In genomic region chr11:66600219-66600923, GRCh38 we compare ENCODE assay signal across 15 cellular contexts. TPM values are rescaled to one million over a fixed set of nuclear protein-coding genes. Genes with fewer than 3 reads are reported as not detected.
DNase-seq lines count a peak whose midpoint lies in the region; ATAC-seq, FAIRE-seq and TF ChIP-seq lines count a peak whose summit lies in the region.
"Had no signal": no experiment of that assay in that cellular context is flagged by ENCODE, and none has a peak within 500 bp of the region (broad histone marks: within the 10 kb centered on the region; RNA-seq: fewer than 3 reads in every experiment).

No MANE protein-coding gene starts in this region.

- no peak for TF ChIP-seq POLR2A in GM12878 (IDR thresholded peaks at IDR 0.05; ENCODE audit: low read depth, low read length)

- TF ChIP-seq CTCF in GM12878 (IDR thresholded peaks at IDR 0.05 in 2 of 3, conservative IDR thresholded peaks at IDR 0.05 in 1 of 3; ENCODE audit: control insufficient read depth in 2 of 3, extremely low read depth in 1 of 3, insufficient read depth in 1 of 3, low read depth in 3 of 3, low read length in 3 of 3) (no peak), neutrophil (IDR thresholded peaks at IDR 0.05) (no peak)

- CTCF ChIA-PET in GM12878 (lab: Yijun Ruan, JAX) = interaction anchor here (2.1 kb wide), 1 partner anchor 8 kb away, joined by 4 read pairs; no protein-coding TSS in a partner anchor
- CTCF ChIA-PET in activated CD4-positive, alpha-beta T cell treated with anti-CD3 and anti-CD28 coated beads for 36 hours (lab: Charles Lee) = interaction anchor here (0.6 to 1.0 kb wide), 2 partner anchors 22 to 234 kb away, joined by 3 to 5 read pairs; no protein-coding TSS in a partner anchor

- WGBS in GM12878 (ENCODE audit: insufficient coverage, insufficient replicate concordance, low lambda C conversion rate, missing lambda C conversion rate) = 21% methylated on average over 2 of the region's 2 CpGs

- peak overlapping the region in 1 of 3 donors; percentile 62 for H3K27ac Mint-ChIP-seq in IgD-negative memory B cell
- no peak overlapping the region for H3K27ac Mint-ChIP-seq in activated CD4-positive, alpha-beta T cell treated with anti-CD3 and anti-CD28 coated beads for 36 hours
- H3K27ac Mint-ChIP-seq: activated naive CD4-positive, alpha-beta T cell treated with anti-CD3 and anti-CD28 coated beads, Interleukin-2, amount 50 U/mL, for 24 hours had no signal

- DNase-seq in GM12878 (ENCODE audit: low read depth, low spot score) (no peak), D341Med (ENCODE audit: low spot score) (no peak)
- no peak for DNase-seq in activated CD4-positive, alpha-beta T cell treated with anti-CD3 and anti-CD28 coated beads for 36 hours
- DNase-seq: BE2C; dorsolateral prefrontal cortex; gastrocnemius medialis; stimulated activated CD4-positive, alpha-beta T cell treated with anti-CD3 and anti-CD28 coated beads, Interleukin-4, amount 100 ng/mL, for 24 hours; stomach; WERI-Rb-1 had no signal

- H3K9me3 ChIP-seq in GM12878 (replicated peaks; ENCODE audit: control insufficient read depth, insufficient read depth, low read length) = no peaks in the 10 kb centered on the region
- no peaks in the 10 kb centered on the region for H3K9me3 ChIP-seq in neutrophil
- H3K9me3 ChIP-seq: BE2C, gastrocnemius medialis, stomach had no signal

- ATAC-seq in GM12878 (no peak), HG03159 (IDR thresholded peaks at IDR 0.05; ENCODE audit: unreplicated experiment) (no peak)
- ATAC-seq in activated CD4-positive, alpha-beta T cell treated with anti-CD3 and anti-CD28 coated beads for 36 hours = no peak
- ATAC-seq: gastrocnemius medialis had no signal

- SMC1A ChIA-PET in GM12878 (lab: Charles Lee; ENCODE audit: uncharacterized antibody, unreplicated experiment) = interaction anchor here (0.9 to 1.0 kb wide), 2 partner anchors 11 to 21 kb away, joined by 3 read pairs; no protein-coding TSS in a partner anchor

- H3K4me1 ChIP-seq in GM12878 (ENCODE audit: control insufficient read depth, insufficient read depth, low read length) (peaks cover 7% of the 10 kb centered on the region; the same call in 1 of the 2 replicates), neutrophil (ENCODE audit: control insufficient read depth in 1 of 2, insufficient read depth in 1 of 2, low read depth in 1 of 2, low read length in 1 of 2) (peaks cover 0 to 6% of the 10 kb centered on the region in 2 experiments)

- H3K9me3 Mint-ChIP-seq in IgD-negative memory B cell = no peaks in the 10 kb centered on the region
- no peaks in the 10 kb centered on the region for H3K9me3 Mint-ChIP-seq in activated CD4-positive, alpha-beta T cell treated with anti-CD3 and anti-CD28 coated beads for 36 hours (ENCODE audit: low read depth)
- H3K9me3 Mint-ChIP-seq: activated naive CD4-positive, alpha-beta T cell treated with anti-CD3 and anti-CD28 coated beads, Interleukin-2, amount 50 U/mL, for 24 hours had no signal

- intact Hi-C loops in GM12878 (cut with micrococcal nuclease; ENCODE audit: unreplicated experiment) = no loop called here
- intact Hi-C loops in activated CD4-positive, alpha-beta T cell treated with anti-CD3 and anti-CD28 coated beads for 36 hours (cut with DNase I, micrococcal nuclease) = no loop called here

- no peak for FAIRE-seq in GM12878 (lab: Jason Lieb, UNC)
- FAIRE-seq: islet of Langerhans had no signal

- H3K27me3 Mint-ChIP-seq in IgD-negative memory B cell = no peaks in the 10 kb centered on the region
- no peaks in the 10 kb centered on the region for H3K27me3 Mint-ChIP-seq in activated CD4-positive, alpha-beta T cell treated with anti-CD3 and anti-CD28 coated beads for 36 hours
- H3K27me3 Mint-ChIP-seq: activated naive CD4-positive, alpha-beta T cell treated with anti-CD3 and anti-CD28 coated beads, Interleukin-2, amount 50 U/mL, for 24 hours had no signal

- no TSS peak for BruUV-seq in GM12878 (replicated peaks; lab: Mats Ljungman, UMichigan)

- no peak overlapping the region for H3K9ac ChIP-seq in GM12878 (ENCODE audit: control insufficient read depth, insufficient read depth, low read length)

- no peak for TF ChIP-seq RAD21 in GM12878 (IDR thresholded peaks at IDR 0.05; ENCODE audit: insufficient read depth, low read depth, low read length)

- in situ Hi-C loops in GM12878 (cut with MboI) = no loop called here

- H3K4me3 ChIP-seq in GM12878 = no peak overlapping the region
- H3K4me3 ChIP-seq in neutrophil (ENCODE audit: low read depth in 1 of 2, low read length in 1 of 2) = no peak overlapping the region
- H3K4me3 ChIP-seq: dorsolateral prefrontal cortex, gastrocnemius medialis, stomach had no signal

- H3K79me2 ChIP-seq in GM12878 (ENCODE audit: control insufficient read depth, insufficient read depth, low read length) = peaks cover 6% of the 10 kb centered on the region

- RAD21 ChIA-PET in GM12878 (lab: Charles Lee; ENCODE audit: unreplicated experiment) = no interaction called here

- peak overlapping the region; percentile 5 to 57 (median 34) for H3K4me3 Mint-ChIP-seq in IgD-negative memory B cell
- H3K4me3 Mint-ChIP-seq in activated CD4-positive, alpha-beta T cell treated with anti-CD3 and anti-CD28 coated beads for 36 hours = no peak overlapping the region
- H3K4me3 Mint-ChIP-seq: activated naive CD4-positive, alpha-beta T cell treated with anti-CD3 and anti-CD28 coated beads, Interleukin-2, amount 50 U/mL, for 24 hours had no signal

- H4K20me1 ChIP-seq in GM12878 (ENCODE audit: control insufficient read depth, insufficient read depth) = no peaks in the 10 kb centered on the region

- no peak overlapping the region for H3K4me2 ChIP-seq in GM12878 (ENCODE audit: control insufficient read depth, insufficient read depth)

- POLR2A ChIA-PET in GM12878 (lab: Charles Lee) = interaction anchor here (0.6 to 2.4 kb wide), 6 partner anchors 8 to 134 kb away, joined by 3 to 7 read pairs (median 5); partner anchors contain the start of genes CCDC87, PELI3 and RBM14
- POLR2A ChIA-PET in activated CD4-positive, alpha-beta T cell treated with anti-CD3 and anti-CD28 coated beads for 36 hours (lab: Charles Lee) = no interaction called here

- H3K27me3 ChIP-seq in GM12878 (replicated peaks in 1 of 2; ENCODE audit: control insufficient read depth in 2 of 2, insufficient read depth in 2 of 2, low read length in 1 of 2) (no peaks in the 10 kb centered on the region), neutrophil (no peaks in the 10 kb centered on the region)
- H3K27me3 ChIP-seq: BE2C, dorsolateral prefrontal cortex, gastrocnemius medialis, stomach had no signal

- peaks cover 2% of the 10 kb centered on the region for H3K36me3 Mint-ChIP-seq in IgD-negative memory B cell
- H3K36me3 Mint-ChIP-seq in activated CD4-positive, alpha-beta T cell treated with anti-CD3 and anti-CD28 coated beads for 36 hours (ENCODE audit: low read depth) = peaks cover 8% of the 10 kb centered on the region
- H3K36me3 Mint-ChIP-seq: activated naive CD4-positive, alpha-beta T cell treated with anti-CD3 and anti-CD28 coated beads, Interleukin-2, amount 50 U/mL, for 24 hours had no signal

- H3K36me3 ChIP-seq in GM12878 (ENCODE audit: control insufficient read depth in 2 of 2, insufficient read depth in 2 of 2, low read length in 1 of 2) = peaks cover 0 to 8% of the 10 kb centered on the region in 2 experiments; a peak in 2 of 4 replicates
- H3K36me3 ChIP-seq in neutrophil = peaks cover 35% of the 10 kb centered on the region
- H3K36me3 ChIP-seq: WERI-Rb-1 had no signal

- no peak overlapping the region for H3K27ac ChIP-seq in GM12878 (ENCODE audit: control insufficient read depth, insufficient read depth)
- peak overlapping the region; percentile 49 for H3K27ac ChIP-seq in neutrophil
- H3K27ac ChIP-seq: gastrocnemius medialis, stomach, WERI-Rb-1 had no signal

- H3K4me1 Mint-ChIP-seq in IgD-negative memory B cell = peaks cover 5 to 22% (median 22%) of the 10 kb centered on the region in 3 donors
- H3K4me1 Mint-ChIP-seq in activated CD4-positive, alpha-beta T cell treated with anti-CD3 and anti-CD28 coated beads for 36 hours = peaks cover 2% of the 10 kb centered on the region

- no peak for TF ChIP-seq EP300 in GM12878 (IDR thresholded peaks at IDR 0.05; ENCODE audit: borderline replicate concordance in 1 of 2, control insufficient read depth in 1 of 2, low read depth in 2 of 2, low read length in 2 of 2)

- H2AFZ ChIP-seq in GM12878 (ENCODE audit: control insufficient read depth, low read depth, low read length) = no peak overlapping the region

RNA-seq across cellular contexts. Expression of gene CCS, which starts 7.4 kb away (rescaled TPM):
- polyA plus RNA-seq in IgD-negative memory B cell (74.7 TPM), GM12878 (2011; rRNA removed) (10.9 and 15.7 TPM in 2 replicates), GM12878 (2014; fragmentation: Illumina TruSeq; extraction: Trizol) (7.0 and 20.5 TPM in 2 replicates), GM12878 (2014; fragmentation: Nextera tagmentation; extraction: Ambion mirVana) (1 to 10 TPM; 1.5 to 7.6 TPM), GM12878 (2014; rRNA removed) (44.2 and 46.6 TPM in 2 replicates), GM12878 (2016; fragmentation: Nextera tagmentation; extraction: Ambion mirVana) (10 to 100 TPM; 41.9 to 44.1 TPM)
- 40.3 and 53.9 TPM in 2 replicates for total RNA-seq in GM12878 (2013; cell fraction: nucleolus; rRNA removed)
- total RNA-seq in GM12878 (2014; rRNA removed) (35.8 and 40.6 TPM in 2 replicates), GM12878 (2014; rRNA removed; fragmentation: Illumina TruSeq; extraction: Trizol) (25.3 and 25.8 TPM in 2 replicates), GM12878 (2021) (33.8 and 35.3 TPM in 2 replicates)
- 21.2 TPM for polyA plus RNA-seq in GM12878 (2011; ENCODE audit: low read depth)
- polyA plus RNA-seq in GM12878 (2011; cell fraction: cytosol; rRNA removed) = 22.9 and 31.7 TPM in 2 replicates
- 64.7 and 70.2 TPM in 2 replicates for polyA plus RNA-seq in GM12878 (2011; cell fraction: nucleus; rRNA removed)
- polyA plus RNA-seq in GM12878 (2012) = 47.0 and 47.3 TPM in 2 replicates
- polyA minus RNA-seq in GM12878 (2011; rRNA and poly(A)+ RNA removed) = 12.5 and 20.3 TPM in 2 replicates
- polyA minus RNA-seq in GM12878 (2011; cell fraction: cytosol; rRNA and poly(A)+ RNA removed) = 11.5 and 13.1 TPM in 2 replicates
- polyA minus RNA-seq in GM12878 (2011; cell fraction: nucleus; rRNA and poly(A)+ RNA removed) = 8.3 and 14.5 TPM in 2 replicates
- total RNA-seq in activated CD4-positive, alpha-beta T cell treated with anti-CD3 and anti-CD28 coated beads for 36 hours = 10 to 100 TPM; 16.3 to 24.0 TPM

RNA-seq across cellular contexts. Expression of gene CCDC87, which starts 7.5 kb away (rescaled TPM):
- not detected for polyA plus RNA-seq in IgD-negative memory B cell
- 0.98 and 1.3 TPM in 2 replicates for total RNA-seq in GM12878 (2013; cell fraction: nucleolus; rRNA removed)
- 0.17 TPM in 1 of 2 replicates, not detected in the other for total RNA-seq in GM12878 (2014; rRNA removed)
- total RNA-seq in GM12878 (2014; rRNA removed; fragmentation: Illumina TruSeq; extraction: Trizol) = 0.09 TPM in 1 of 2 replicates, not detected in the other
- 0.08 and 0.13 TPM in 2 replicates for total RNA-seq in GM12878 (2021)
- polyA plus RNA-seq in GM12878 (2011; ENCODE audit: low read depth) = not detected
- 0.04 TPM in 1 of 2 replicates, not detected in the other for polyA plus RNA-seq in GM12878 (2011; rRNA removed)
- 0.02 and 0.09 TPM in 2 replicates for polyA plus RNA-seq in GM12878 (2011; cell fraction: cytosol; rRNA removed)
- polyA plus RNA-seq in GM12878 (2011; cell fraction: nucleus; rRNA removed) = 0.15 and 0.23 TPM in 2 replicates
- polyA plus RNA-seq in GM12878 (2012) = 0.04 TPM in 1 of 2 replicates, not detected in the other
- 0.07 TPM in 1 of 2 replicates, not detected in the other for polyA plus RNA-seq in GM12878 (2014; fragmentation: Illumina TruSeq; extraction: Trizol)
- under 1 TPM in 1 of 2 experiments, not detected in 1; 0.02 TPM for polyA plus RNA-seq in GM12878 (2014; fragmentation: Nextera tagmentation; extraction: Ambion mirVana)
- polyA plus RNA-seq in GM12878 (2014; rRNA removed) = not detected in 2 replicates
- polyA plus RNA-seq in GM12878 (2016; fragmentation: Nextera tagmentation; extraction: Ambion mirVana) = under 1 TPM in 1 of 2 experiments, not detected in 1; 0.11 TPM
- polyA minus RNA-seq in GM12878 (2011; rRNA and poly(A)+ RNA removed) = 0.29 and 0.36 TPM in 2 replicates
- not detected in 2 replicates for polyA minus RNA-seq in GM12878 (2011; cell fraction: cytosol; rRNA and poly(A)+ RNA removed)
- polyA minus RNA-seq in GM12878 (2011; cell fraction: nucleus; rRNA and poly(A)+ RNA removed) = 0.48 and 0.86 TPM in 2 replicates
- under 1 TPM; 0.09 to 0.14 TPM for total RNA-seq in activated CD4-positive, alpha-beta T cell treated with anti-CD3 and anti-CD28 coated beads for 36 hours
- total RNA-seq: Daoy had no signal

RNA-seq across cellular contexts. Expression of gene RBM14, which starts 16.1 kb away (rescaled TPM):
- polyA plus RNA-seq in IgD-negative memory B cell = 80.5 TPM
- total RNA-seq in GM12878 (2013; cell fraction: nucleolus; rRNA removed) = 243 and 263 TPM in 2 replicates
- total RNA-seq in GM12878 (2014; rRNA removed) = 51.2 and 63.3 TPM in 2 replicates
- 30.6 and 34.4 TPM in 2 replicates for total RNA-seq in GM12878 (2014; rRNA removed; fragmentation: Illumina TruSeq; extraction: Trizol)
- 114 and 133 TPM in 2 replicates for total RNA-seq in GM12878 (2021)
- 22.8 TPM for polyA plus RNA-seq in GM12878 (2011; ENCODE audit: low read depth)
- 18.1 and 29.0 TPM in 2 replicates for polyA plus RNA-seq in GM12878 (2011; rRNA removed)
- 47.4 and 54.9 TPM in 2 replicates for polyA plus RNA-seq in GM12878 (2011; cell fraction: cytosol; rRNA removed)
- polyA plus RNA-seq in GM12878 (2011; cell fraction: nucleus; rRNA removed) = 69.1 and 106 TPM in 2 replicates
- polyA plus RNA-seq in GM12878 (2012) = 39.7 and 50.2 TPM in 2 replicates
- polyA plus RNA-seq in GM12878 (2014; fragmentation: Illumina TruSeq; extraction: Trizol) = 33.3 and 34.4 TPM in 2 replicates
- polyA plus RNA-seq in GM12878 (2014; fragmentation: Nextera tagmentation; extraction: Ambion mirVana) = 10 to 100 TPM in 1 of 2 experiments, 1 to 10 TPM in 1; 5.4 to 16.1 TPM
- 54.6 and 59.2 TPM in 2 replicates for polyA plus RNA-seq in GM12878 (2014; rRNA removed)
- 100 to 1,000 TPM; 138 to 140 TPM for polyA plus RNA-seq in GM12878 (2016; fragmentation: Nextera tagmentation; extraction: Ambion mirVana)
- 24.4 and 42.8 TPM in 2 replicates for polyA minus RNA-seq in GM12878 (2011; rRNA and poly(A)+ RNA removed)
- polyA minus RNA-seq in GM12878 (2011; cell fraction: cytosol; rRNA and poly(A)+ RNA removed) = 30.7 and 36.0 TPM in 2 replicates
- polyA minus RNA-seq in GM12878 (2011; cell fraction: nucleus; rRNA and poly(A)+ RNA removed) = 45.9 and 78.7 TPM in 2 replicates
- total RNA-seq in activated CD4-positive, alpha-beta T cell treated with anti-CD3 and anti-CD28 coated beads for 36 hours = 100 to 1,000 TPM; 122 to 137 TPM

RNA-seq across cellular contexts. Expression of gene CTSF, which starts 32.0 kb away (rescaled TPM):
- 7.0 TPM for polyA plus RNA-seq in IgD-negative memory B cell
- total RNA-seq in GM12878 (2013; cell fraction: nucleolus; rRNA removed) = 0.52 and 0.61 TPM in 2 replicates
- total RNA-seq in GM12878 (2014; rRNA removed) = 0.11 TPM in 1 of 2 replicates, not detected in the other
- 0.09 and 0.22 TPM in 2 replicates for total RNA-seq in GM12878 (2014; rRNA removed; fragmentation: Illumina TruSeq; extraction: Trizol)
- total RNA-seq in GM12878 (2021) = 0.29 and 0.33 TPM in 2 replicates
- polyA plus RNA-seq in GM12878 (2011; ENCODE audit: low read depth) = 0.29 TPM
- 0.24 and 0.30 TPM in 2 replicates for polyA plus RNA-seq in GM12878 (2011; rRNA removed)
- polyA plus RNA-seq in GM12878 (2011; cell fraction: cytosol; rRNA removed) = 0.33 and 0.47 TPM in 2 replicates
- polyA plus RNA-seq in GM12878 (2011; cell fraction: nucleus; rRNA removed) = 2.5 and 4.2 TPM in 2 replicates
- 0.81 and 1.3 TPM in 2 replicates for polyA plus RNA-seq in GM12878 (2012)
- not detected in 2 replicates for polyA plus RNA-seq in GM12878 (2014; fragmentation: Illumina TruSeq; extraction: Trizol)
- polyA plus RNA-seq in GM12878 (2014; fragmentation: Nextera tagmentation; extraction: Ambion mirVana) = not detected
- 0.05 and 0.41 TPM in 2 replicates for polyA plus RNA-seq in GM12878 (2014; rRNA removed)
- polyA plus RNA-seq in GM12878 (2016; fragmentation: Nextera tagmentation; extraction: Ambion mirVana) = under 1 TPM in 1 of 2 experiments, not detected in 1; 0.15 TPM
- polyA minus RNA-seq in GM12878 (2011; rRNA and poly(A)+ RNA removed) = 0.52 and 1.0 TPM in 2 replicates
- polyA minus RNA-seq in GM12878 (2011; cell fraction: cytosol; rRNA and poly(A)+ RNA removed) = not detected in 2 replicates
- polyA minus RNA-seq in GM12878 (2011; cell fraction: nucleus; rRNA and poly(A)+ RNA removed) = 1.2 TPM in 1 of 2 replicates, not detected in the other
- 1 to 10 TPM; 1.3 to 2.0 TPM for total RNA-seq in activated CD4-positive, alpha-beta T cell treated with anti-CD3 and anti-CD28 coated beads for 36 hours

RNA-seq across cellular contexts. Expression of gene RBM4, which starts 38.1 kb away (rescaled TPM):
- 189 TPM for polyA plus RNA-seq in IgD-negative memory B cell
- 142 and 143 TPM in 2 replicates for total RNA-seq in GM12878 (2013; cell fraction: nucleolus; rRNA removed)
- 98.9 and 105 TPM in 2 replicates for total RNA-seq in GM12878 (2014; rRNA removed)
- total RNA-seq in GM12878 (2014; rRNA removed; fragmentation: Illumina TruSeq; extraction: Trizol) = 107 and 108 TPM in 2 replicates
- total RNA-seq in GM12878 (2021) = 112 and 130 TPM in 2 replicates
- 132 TPM for polyA plus RNA-seq in GM12878 (2011; ENCODE audit: low read depth)
- polyA plus RNA-seq in GM12878 (2011; rRNA removed) = 170 and 175 TPM in 2 replicates
- 143 and 169 TPM in 2 replicates for polyA plus RNA-seq in GM12878 (2011; cell fraction: cytosol; rRNA removed)
- polyA plus RNA-seq in GM12878 (2011; cell fraction: nucleus; rRNA removed) = 132 and 151 TPM in 2 replicates
- 111 and 127 TPM in 2 replicates for polyA plus RNA-seq in GM12878 (2012)
- polyA plus RNA-seq in GM12878 (2014; fragmentation: Illumina TruSeq; extraction: Trizol) = 115 and 121 TPM in 2 replicates
- polyA plus RNA-seq in GM12878 (2014; fragmentation: Nextera tagmentation; extraction: Ambion mirVana) = 100 to 1,000 TPM; 163 to 224 TPM
- 128 and 135 TPM in 2 replicates for polyA plus RNA-seq in GM12878 (2014; rRNA removed)
- 100 to 1,000 TPM; 141 to 144 TPM for polyA plus RNA-seq in GM12878 (2016; fragmentation: Nextera tagmentation; extraction: Ambion mirVana)
- 132 and 251 TPM in 2 replicates for polyA minus RNA-seq in GM12878 (2011; rRNA and poly(A)+ RNA removed)
- polyA minus RNA-seq in GM12878 (2011; cell fraction: cytosol; rRNA and poly(A)+ RNA removed) = 37.8 and 46.9 TPM in 2 replicates
- 55.6 and 83.2 TPM in 2 replicates for polyA minus RNA-seq in GM12878 (2011; cell fraction: nucleus; rRNA and poly(A)+ RNA removed)
- 100 to 1,000 TPM; 104 to 122 TPM for total RNA-seq in activated CD4-positive, alpha-beta T cell treated with anti-CD3 and anti-CD28 coated beads for 36 hours
